10 cellular contexts compared by ENCODE assay signal in the genomic region with DNA sequence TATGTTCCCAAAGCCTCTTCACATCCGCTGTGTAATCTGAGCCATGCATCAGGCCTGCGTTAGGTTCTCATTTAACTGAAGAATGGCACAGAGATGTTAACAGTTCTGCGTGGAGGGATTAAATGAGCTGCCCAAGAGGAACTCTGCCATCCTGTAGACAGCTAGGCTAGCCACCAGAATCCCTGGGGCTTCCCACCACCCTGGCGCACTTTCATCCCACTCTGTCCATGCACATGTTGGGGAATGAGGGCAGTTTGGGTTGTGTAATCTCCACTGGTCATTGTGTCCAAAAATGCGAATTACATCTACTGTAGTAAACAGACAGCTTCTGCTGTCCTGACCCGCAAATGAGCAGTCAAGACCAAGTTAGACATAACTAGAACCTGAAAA. TPM values are rescaled to one million over a fixed set of nuclear protein-coding genes. Genes with fewer than 3 reads are reported as not detected.
DNase-seq lines count a peak whose midpoint lies in the region; ATAC-seq and TF ChIP-seq lines count a peak whose summit lies in the region.
"Had no signal": no experiment of that assay in that cellular context is flagged by ENCODE, and none has a peak within 500 bp of the region (broad histone marks: within the 10 kb centered on the region; RNA-seq: fewer than 3 reads in every experiment).

No MANE protein-coding gene starts in this region.

- no peaks in the 10 kb centered on the region for H3K9me3 Mint-ChIP-seq in activated CD4-positive, alpha-beta T cell treated with anti-CD3 and anti-CD28 coated beads for 36 hours (ENCODE audit: low read depth)
- no peaks in the 10 kb centered on the region for H3K9me3 Mint-ChIP-seq in stimulated activated memory B cell treated with anti-CD40 and anti-IgM and Interleukin-4, amounts not matched to agents 10 μg/mL and 1 μg/mL and 100 μg/mL, for 72 hours

- no peaks in the 10 kb centered on the region for H3K27me3 Mint-ChIP-seq in activated CD4-positive, alpha-beta T cell treated with anti-CD3 and anti-CD28 coated beads for 36 hours
- H3K27me3 Mint-ChIP-seq in stimulated activated memory B cell treated with anti-CD40 and anti-IgM and Interleukin-4, amounts not matched to agents 10 μg/mL and 1 μg/mL and 100 μg/mL, for 72 hours, result no peaks in the 10 kb centered on the region

- peak overlapping the region; percentile 45 for H3K27ac Mint-ChIP-seq in activated CD4-positive, alpha-beta T cell treated with anti-CD3 and anti-CD28 coated beads for 36 hours
- peak overlapping the region; percentile 96 for H3K27ac Mint-ChIP-seq in stimulated activated memory B cell treated with anti-CD40 and anti-IgM and Interleukin-4, amounts not matched to agents 10 μg/mL and 1 μg/mL and 100 μg/mL, for 72 hours

- H3K36me3 ChIP-seq in ovary, result no peaks in the 10 kb centered on the region

- POLR2A ChIA-PET in activated CD4-positive, alpha-beta T cell treated with anti-CD3 and anti-CD28 coated beads for 36 hours (lab: Charles Lee), result interaction anchor here (0.6 to 2.5 kb wide), 2 partner anchors 59 to 234 kb away, joined by 4 to 12 read pairs; a partner anchor contains a TSS
- POLR2A ChIA-PET in RWPE1 (lab: Yijun Ruan, JAX; ENCODE audit: low non-redundant PET), result no interaction called here

- no peaks in the 10 kb centered on the region for H3K27me3 ChIP-seq in ovary

- peaks cover 11% of the 10 kb centered on the region for H3K36me3 Mint-ChIP-seq in activated CD4-positive, alpha-beta T cell treated with anti-CD3 and anti-CD28 coated beads for 36 hours (ENCODE audit: low read depth)
- H3K36me3 Mint-ChIP-seq in stimulated activated memory B cell treated with anti-CD40 and anti-IgM and Interleukin-4, amounts not matched to agents 10 μg/mL and 1 μg/mL and 100 μg/mL, for 72 hours, result no peaks in the 10 kb centered on the region

- CTCF ChIA-PET in activated CD4-positive, alpha-beta T cell treated with anti-CD3 and anti-CD28 coated beads for 36 hours (lab: Charles Lee), result interaction anchor here (1.6 kb wide), 1 partner anchor 10 kb away, joined by 6 read pairs; no protein-coding TSS in a partner anchor
- CTCF ChIA-PET in RWPE1 (lab: Yijun Ruan, JAX), result no interaction called here

- no peak for TF ChIP-seq EP300 in ovary (IDR thresholded peaks at IDR 0.05)

- H3K27ac ChIP-seq in RWPE1 (0 out of 2 replicates have a peak overlapping the region, but pooled peaks have one; percentile 22), ovary (no peak overlapping the region)

- H3K4me1 ChIP-seq in ovary (ENCODE audit: insufficient read depth), result peaks cover under 1% of the 10 kb centered on the region

- TF ChIP-seq CTCF in RWPE1 (conservative IDR thresholded peaks at IDR 0.05; ENCODE audit: low read depth) (no peak), fibroblast of villous mesenchyme (IDR thresholded peaks at IDR 0.05; ENCODE audit: insufficient read depth, low read depth, low read length) (no peak), ovary (IDR thresholded peaks at IDR 0.05) (no peak)

- no peak for ATAC-seq in activated CD4-positive, alpha-beta T cell treated with anti-CD3 and anti-CD28 coated beads for 36 hours
- ATAC-seq in stimulated activated memory B cell treated with anti-CD40 and anti-IgM and Interleukin-4, amounts not matched to agents 10 μg/mL and 1 μg/mL and 100 μg/mL, for 72 hours, result no peak
- no peak for ATAC-seq in HG03457 (IDR thresholded peaks at IDR 0.05; ENCODE audit: unreplicated experiment)

- no peaks in the 10 kb centered on the region for H3K9me3 ChIP-seq in ovary

- no peak for TF ChIP-seq POLR2A in ovary (IDR thresholded peaks at IDR 0.05)

- intact Hi-C loops in activated CD4-positive, alpha-beta T cell treated with anti-CD3 and anti-CD28 coated beads for 36 hours (cut with DNase I, micrococcal nuclease), result loop anchor here (1.0 to 5.0 kb wide), 7 partner anchors 59 to 1015 kb away; a partner anchor contains a TSS
- intact Hi-C loops in ovary (cut with DNase I), result no loop called here

- H3K4me3 ChIP-seq in fibroblast of villous mesenchyme (ENCODE audit: low read depth, low read length) (no peak overlapping the region), ovary (no peak overlapping the region)

- DNase-seq in activated CD4-positive, alpha-beta T cell treated with anti-CD3 and anti-CD28 coated beads for 36 hours, result no peak
- no peak for DNase-seq in activated CD4-positive, alpha-beta T cell treated with anti-CD3 and anti-CD28 coated beads, Interleukin-2, amount 50 U/mL, for 1 hour
- DNase-seq in RWPE1 (ENCODE audit: low spot score) (no peak), fibroblast of villous mesenchyme (ENCODE audit: low read depth) (peak; percentile 33), ovary (no peak), NCI-H345 (lab: John Stamatoyannopoulos, UW) (no peak)
- DNase-seq: stimulated activated naive CD4-positive, alpha-beta T cell treated with Interleukin-2 at 50 U/mL for 16 hours; T-helper 9 cell had no signal

- WGBS in ovary, 3 donors, result 77 to 85% (median 78%) methylated on average over 6 of the region's 6 CpGs

- H3K4me1 Mint-ChIP-seq in activated CD4-positive, alpha-beta T cell treated with anti-CD3 and anti-CD28 coated beads for 36 hours, result peaks cover 48% of the 10 kb centered on the region
- H3K4me1 Mint-ChIP-seq in stimulated activated memory B cell treated with anti-CD40 and anti-IgM and Interleukin-4, amounts not matched to agents 10 μg/mL and 1 μg/mL and 100 μg/mL, for 72 hours, result peaks cover 44% of the 10 kb centered on the region

- H3K4me3 Mint-ChIP-seq in activated CD4-positive, alpha-beta T cell treated with anti-CD3 and anti-CD28 coated beads for 36 hours, result peak overlapping the region; percentile 25
- H3K4me3 Mint-ChIP-seq in stimulated activated memory B cell treated with anti-CD40 and anti-IgM and Interleukin-4, amounts not matched to agents 10 μg/mL and 1 μg/mL and 100 μg/mL, for 72 hours, result no peak overlapping the region

RNA-seq across cellular contexts. Expression of a gene that starts 1.0 kb away (rescaled TPM):
- total RNA-seq in activated CD4-positive, alpha-beta T cell treated with anti-CD3 and anti-CD28 coated beads for 36 hours, result 10 to 100 TPM; 66.3 to 68.3 TPM
- total RNA-seq in fibroblast of villous mesenchyme, result 128 and 158 TPM in 2 replicates
- total RNA-seq in ovary, result 100 to 1,000 TPM in 6 of 7 donors, 10 to 100 TPM in 1; 88.9 to 171 (median 154) TPM
- 100 to 1,000 TPM in 1 of 2 donors, 10 to 100 TPM in 1; 90.3 to 168 TPM for polyA plus RNA-seq in ovary

RNA-seq across cellular contexts. Expression of a gene that starts 58.7 kb away (rescaled TPM):
- 100 to 1,000 TPM in 1 of 2 experiments, 10 to 100 TPM in 1; 92.7 to 102 TPM for total RNA-seq in activated CD4-positive, alpha-beta T cell treated with anti-CD3 and anti-CD28 coated beads for 36 hours
- total RNA-seq in fibroblast of villous mesenchyme (20.3 and 30.7 TPM in 2 replicates), ovary (10 to 100 TPM in 6 of 7 donors, 1 to 10 TPM in 1; 9.9 to 25.0 (median 16.5) TPM)
- polyA plus RNA-seq in ovary, result 10 to 100 TPM in 1 of 2 donors, 1 to 10 TPM in 1; 8.2 to 15.1 TPM

Comparison
In these comparisons a context has a peak if more than half of its experiments do, and no peak if none do; other contexts are left out.
1. intact Hi-C loops: an anchor here in activated CD4-positive, alpha-beta T cell treated with anti-CD3 and anti-CD28 coated beads for 36 hours (1.0 to 5.0 kb wide); none called in ovary.